ENCODE assay signal across 12 cellular contexts in the genomic region with DNA sequence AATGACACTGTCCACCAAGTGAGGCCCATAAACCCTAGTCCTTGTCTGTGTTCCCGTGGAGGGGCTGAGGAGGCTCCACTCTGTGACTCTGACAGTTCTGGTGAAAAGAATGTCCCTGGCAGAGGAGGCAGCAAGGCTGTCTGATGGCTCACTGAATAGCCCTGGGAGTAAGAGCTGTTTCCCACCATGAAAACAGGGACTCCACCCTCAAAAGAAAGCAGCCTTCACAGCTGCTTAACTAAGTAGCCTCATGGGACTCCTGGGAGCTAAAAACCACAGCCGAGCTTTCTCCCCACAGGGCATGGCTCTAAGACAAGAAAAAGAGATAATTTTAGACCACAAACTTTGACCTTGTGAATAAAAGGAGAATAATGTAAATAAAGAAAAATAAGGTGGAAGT.
DNase-seq lines count a peak whose midpoint lies in the region; ATAC-seq and TF ChIP-seq lines count a peak whose summit lies in the region.
"Had no signal": no experiment of that assay in that cellular context is flagged by ENCODE, and none has a peak within 500 bp of the region (broad histone marks: within the 10 kb centered on the region; RNA-seq: fewer than 3 reads in every experiment).

No MANE protein-coding gene starts in this region.

- DNase-seq in NCI-H1436 (lab: John Stamatoyannopoulos, UW): peak; percentile 37
- DNase-seq in NCI-H1436 treated with DMSO at 0.1 percent for 48 hours (lab: John Stamatoyannopoulos, UW): no peak
- peak; percentile 81 for DNase-seq in coronary artery (ENCODE audit: low spot score)
- peak; percentile 83 for DNase-seq in stromal cell of bone marrow (ENCODE audit: low read depth)
- no peak for DNase-seq in Caco-2
- DNase-seq in posterior cingulate gyrus: no peak
- DNase-seq in T-helper 9 cell: no peak
- DNase-seq: activated T-cell treated with anti-CD3 and anti-CD28 coated beads for 4 hours, left colon had no signal

- TF ChIP-seq CTCF in coronary artery (IDR thresholded peaks at IDR 0.05) (no peak), Caco-2 (IDR thresholded peaks at IDR 0.05; ENCODE audit: insufficient read depth in 1 of 2, low read depth in 1 of 2, low read length in 1 of 2, severe bottlenecking in 1 of 2, unreplicated experiment in 1 of 2) (no peak)

- no peaks in the 10 kb centered on the region for H3K4me1 Mint-ChIP-seq in Caco-2 (ENCODE audit: low read depth, unreplicated experiment)

- peak overlapping the region; percentile 62 to 74 for H3K27ac ChIP-seq in coronary artery
- H3K27ac ChIP-seq: A549 had no signal

- H3K4me3 ChIP-seq in coronary artery: no peak overlapping the region
- no peak overlapping the region for H3K4me3 ChIP-seq in Caco-2 (ENCODE audit: low read depth, low read length)
- H3K4me3 ChIP-seq: A549 had no signal

- no peak overlapping the region for H3K4me3 Mint-ChIP-seq in Caco-2 (ENCODE audit: unreplicated experiment)
- H3K4me3 Mint-ChIP-seq: stimulated activated naive CD8-positive, alpha-beta T cell treated with anti-CD3 and anti-CD28 coated beads, Interleukin-15, Interleukin-2, amounts not matched to agents 100 ng/mL and 50 ng/mL, for 24 hours had no signal

- no peaks in the 10 kb centered on the region for H3K36me3 Mint-ChIP-seq in Caco-2 (ENCODE audit: insufficient read depth, unreplicated experiment)

- BruUV-seq in Caco-2 (replicated peaks; lab: Mats Ljungman, UMichigan): no TSS peak

- no peaks in the 10 kb centered on the region for H3K27me3 ChIP-seq in Caco-2 (replicated peaks; ENCODE audit: control insufficient read depth, insufficient read depth, low read length)

- H3K36me3 ChIP-seq in Caco-2 (ENCODE audit: control insufficient read depth, insufficient read depth, low read length): no peaks in the 10 kb centered on the region

- H3K27me3 Mint-ChIP-seq in Caco-2 (ENCODE audit: insufficient read depth, unreplicated experiment): no peaks in the 10 kb centered on the region

- intact Hi-C loops in Caco-2 (cut with micrococcal nuclease; ENCODE audit: unreplicated experiment) (no loop called here), posterior cingulate gyrus (cut with DNase I) (no loop called here)

- H3K9me3 ChIP-seq in Caco-2: no peaks in the 10 kb centered on the region
- H3K9me3 ChIP-seq: A549 had no signal

- no peaks in the 10 kb centered on the region for H3K4me1 ChIP-seq in Caco-2
- H3K4me1 ChIP-seq: A549 had no signal

- no peaks in the 10 kb centered on the region for H3K9me3 Mint-ChIP-seq in Caco-2 (ENCODE audit: unreplicated experiment)
- H3K9me3 Mint-ChIP-seq: stimulated activated naive CD8-positive, alpha-beta T cell treated with anti-CD3 and anti-CD28 coated beads, Interleukin-15, Interleukin-2, amounts not matched to agents 100 ng/mL and 50 ng/mL, for 24 hours had no signal

- peak; percentile 56 for ATAC-seq in HG03354 (IDR thresholded peaks at IDR 0.05; ENCODE audit: poor library complexity, severe bottlenecking, unreplicated experiment)
- ATAC-seq: A549, left colon had no signal

- POLR2A ChIA-PET in Caco-2 (lab: Charles Lee): no interaction called here

- CTCF ChIA-PET in Caco-2 (lab: Charles Lee): no interaction called here

- H3K27ac Mint-ChIP-seq in Caco-2 (ENCODE audit: unreplicated experiment): no peak overlapping the region
- H3K27ac Mint-ChIP-seq: stimulated activated naive CD8-positive, alpha-beta T cell treated with anti-CD3 and anti-CD28 coated beads, Interleukin-15, Interleukin-2, amounts not matched to agents 100 ng/mL and 50 ng/mL, for 24 hours had no signal

Comparison
In these comparisons a context has a peak if more than half of its experiments do, and no peak if none do; other contexts are left out.
1. DNase-seq: peak in NCI-H1436 (single experiment), coronary artery (single experiment) and stromal cell of bone marrow (single experiment); none in NCI-H1436 treated with DMSO at 0.1 percent for 48 hours (single experiment), Caco-2 (0 of 2), posterior cingulate gyrus (0 of 10) and T-helper 9 cell (single experiment).